ENCODE assay signal across 1 cellular context in genomic region chr9:133948138-133948537, GRCh38.
TF ChIP-seq lines count a peak whose summit lies in the region.

No MANE protein-coding gene starts in this region.

TF ChIP-seq in IMR-90, 13 proteins besides CTCF, POLR2A, EP300 and RAD21 (continued from another document):
- TF ChIP-seq USF2 (IDR thresholded peaks at IDR 0.05; ENCODE audit: low read depth, low read length) (no peak), ELK1 (IDR thresholded peaks at IDR 0.05; ENCODE audit: borderline replicate concordance, low read depth, low read length) (no peak), MAZ (IDR thresholded peaks at IDR 0.05; ENCODE audit: borderline replicate concordance, low read depth, low read length) (no peak), CEBPB (IDR thresholded peaks at IDR 0.05; ENCODE audit: low read depth, low read length) (no peak), CHD1 (IDR thresholded peaks at IDR 0.05; ENCODE audit: low read depth, low read length) (no peak), RFX5 (IDR thresholded peaks at IDR 0.05; ENCODE audit: low read depth, low read length) (no peak)
